Comparison of ENCODE assay signal across 8 cellular contexts in the genomic region with DNA sequence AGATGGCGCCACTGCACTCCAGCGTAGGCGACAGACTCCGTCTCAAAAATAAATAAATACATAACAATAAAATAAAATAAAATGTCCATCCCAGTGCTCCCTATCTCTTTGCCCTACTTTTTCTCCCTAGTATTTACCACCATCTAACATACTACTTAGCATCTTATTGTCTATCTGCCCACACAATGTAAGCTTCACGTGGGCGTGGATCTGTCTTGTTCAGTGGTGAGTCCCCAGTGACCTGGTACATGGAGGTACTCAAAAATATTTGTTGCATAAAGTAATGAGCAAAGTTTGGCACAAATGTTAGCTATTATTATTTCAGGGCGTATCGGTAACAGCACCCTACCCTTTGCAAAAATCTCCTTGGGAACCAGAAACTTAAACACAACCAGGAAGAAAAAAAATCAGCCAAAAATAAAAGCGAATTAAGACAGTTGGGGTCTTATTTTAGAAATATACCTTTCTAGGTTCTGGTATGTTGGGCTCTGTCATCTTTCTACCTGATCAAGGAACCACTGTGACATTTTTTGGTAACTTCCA. TPM values are rescaled to one million over a fixed set of nuclear protein-coding genes. Genes with fewer than 3 reads are reported as not detected.
A peak's percentile ranks its signal among the peaks of the same experiment; 100 is the strongest.
DNase-seq lines count a peak whose midpoint lies in the region; ATAC-seq, FAIRE-seq and TF ChIP-seq lines count a peak whose summit lies in the region.

No MANE protein-coding gene starts in this region.

- no peaks in the 10 kb centered on the region for H3K36me3 ChIP-seq in GM12878 (ENCODE audit: control insufficient read depth in 2 of 2, insufficient read depth in 2 of 2, low read length in 1 of 2)
- no peaks in the 10 kb centered on the region for H3K36me3 ChIP-seq in lower lobe of right lung
- H3K36me3 ChIP-seq in vagina, result no peaks in the 10 kb centered on the region

- peak overlapping the region; percentile 77; the same call in 1 of the 2 replicates for H3K9ac ChIP-seq in GM12878 (ENCODE audit: control insufficient read depth, insufficient read depth, low read length)

- H4K20me1 ChIP-seq in GM12878 (ENCODE audit: control insufficient read depth, insufficient read depth), result no peaks in the 10 kb centered on the region

- TF ChIP-seq EP300 in GM12878 (IDR thresholded peaks at IDR 0.05; ENCODE audit: borderline replicate concordance in 1 of 2, control insufficient read depth in 1 of 2, low read depth in 2 of 2, low read length in 2 of 2), result no peak

- H3K9me3 ChIP-seq in GM12878 (replicated peaks; ENCODE audit: control insufficient read depth, insufficient read depth, low read length), result no peaks in the 10 kb centered on the region
- no peaks in the 10 kb centered on the region for H3K9me3 ChIP-seq in lower lobe of right lung
- H3K9me3 ChIP-seq in vagina, result no peaks in the 10 kb centered on the region

- in situ Hi-C loops in GM12878 (cut with MboI), result no loop called here

- no peaks in the 10 kb centered on the region for H3K36me3 Mint-ChIP-seq in activated naive CD4-positive, alpha-beta T cell treated with anti-CD3 and anti-CD28 coated beads, Interleukin-2, amount 50 U/mL, for 24 hours

- H3K27me3 Mint-ChIP-seq in activated naive CD4-positive, alpha-beta T cell treated with anti-CD3 and anti-CD28 coated beads, Interleukin-2, amount 50 U/mL, for 24 hours, result no peaks in the 10 kb centered on the region

- peak overlapping the region; percentile 97 for H2AFZ ChIP-seq in GM12878 (ENCODE audit: control insufficient read depth, low read depth, low read length)

- WGBS in GM12878 (ENCODE audit: insufficient coverage, insufficient replicate concordance, low lambda C conversion rate, missing lambda C conversion rate), result 27% methylated on average over 9 of the region's 9 CpGs

- TSS peak; percentile 94 for BruUV-seq in GM12878 (replicated peaks; lab: Mats Ljungman, UMichigan)

- peaks cover 4% of the 10 kb centered on the region for H3K79me2 ChIP-seq in GM12878 (ENCODE audit: control insufficient read depth, insufficient read depth, low read length)

- CTCF ChIA-PET in GM12878 (lab: Yijun Ruan, JAX), result interaction anchor here (0.6 to 1.7 kb wide), 3 partner anchors 24 to 47 kb away, joined by 3 to 13 read pairs (median 3); no protein-coding TSS in a partner anchor

- no peak for TF ChIP-seq RAD21 in GM12878 (IDR thresholded peaks at IDR 0.05; ENCODE audit: insufficient read depth, low read depth, low read length)

- H3K4me3 Mint-ChIP-seq in activated naive CD4-positive, alpha-beta T cell treated with anti-CD3 and anti-CD28 coated beads, Interleukin-2, amount 50 U/mL, for 24 hours, result peak overlapping the region; percentile 64

- intact Hi-C loops in GM12878 (cut with micrococcal nuclease; ENCODE audit: unreplicated experiment), result loop anchor here (1.0 kb wide), 1 partner anchor 17 kb away; no protein-coding TSS in a partner anchor
- intact Hi-C loops in lower lobe of right lung (cut with DNase I), result no loop called here
- intact Hi-C loops in vagina (cut with DNase I), result no loop called here

- RAD21 ChIA-PET in GM12878 (lab: Charles Lee; ENCODE audit: unreplicated experiment), result interaction anchor here (1.7 to 1.9 kb wide), 2 partner anchors 17 to 24 kb away, joined by 6 to 8 read pairs; a partner anchor contains a TSS

- TF ChIP-seq POLR2A in GM12878 (IDR thresholded peaks at IDR 0.05; ENCODE audit: low read depth, low read length) (no peak), vagina (IDR thresholded peaks at IDR 0.05) (no peak)

- 0 out of 3 replicates have a peak, but pooled peaks have one; percentile 2 for ATAC-seq in GM12878
- peak in 1 of 2 donors; percentile 33 for ATAC-seq in lower lobe of right lung
- ATAC-seq in HG03135 (IDR thresholded peaks at IDR 0.05; ENCODE audit: unreplicated experiment), result no peak

- no peak for TF ChIP-seq CTCF in GM12878 (IDR thresholded peaks at IDR 0.05 in 2 of 3, conservative IDR thresholded peaks at IDR 0.05 in 1 of 3; ENCODE audit: control insufficient read depth in 2 of 3, extremely low read depth in 1 of 3, insufficient read depth in 1 of 3, low read depth in 3 of 3, low read length in 3 of 3)
- no peak for TF ChIP-seq CTCF in lower lobe of right lung (IDR thresholded peaks at IDR 0.05)
- no peak for TF ChIP-seq CTCF in vagina (IDR thresholded peaks at IDR 0.05)

- H3K27me3 ChIP-seq in GM12878 (replicated peaks in 1 of 2; ENCODE audit: control insufficient read depth in 2 of 2, insufficient read depth in 2 of 2, low read length in 1 of 2), result no peaks in the 10 kb centered on the region
- H3K27me3 ChIP-seq in lower lobe of right lung (ENCODE audit: low read depth), result no peaks in the 10 kb centered on the region
- H3K27me3 ChIP-seq in vagina, result no peaks in the 10 kb centered on the region

- peak overlapping the region; percentile 49 for H3K27ac ChIP-seq in GM12878 (ENCODE audit: control insufficient read depth, insufficient read depth)
- H3K27ac ChIP-seq in lower lobe of right lung, result peak overlapping the region; percentile 72
- H3K27ac ChIP-seq in vagina, result peak overlapping the region; percentile 76

- peak overlapping the region; percentile 90 for H3K4me2 ChIP-seq in GM12878 (ENCODE audit: control insufficient read depth, insufficient read depth)

- peaks cover 29% of the 10 kb centered on the region for H3K4me1 Mint-ChIP-seq in activated naive CD4-positive, alpha-beta T cell treated with anti-CD3 and anti-CD28 coated beads, Interleukin-2, amount 50 U/mL, for 24 hours

- H3K4me1 ChIP-seq in GM12878 (ENCODE audit: control insufficient read depth, insufficient read depth, low read length), result peaks cover 11% of the 10 kb centered on the region
- H3K4me1 ChIP-seq in lower lobe of right lung, result peaks cover 20% of the 10 kb centered on the region
- peaks cover 21% of the 10 kb centered on the region for H3K4me1 ChIP-seq in vagina

- H3K27ac Mint-ChIP-seq in activated naive CD4-positive, alpha-beta T cell treated with anti-CD3 and anti-CD28 coated beads, Interleukin-2, amount 50 U/mL, for 24 hours, result peak overlapping the region; percentile 3

- no peaks in the 10 kb centered on the region for H3K9me3 Mint-ChIP-seq in activated naive CD4-positive, alpha-beta T cell treated with anti-CD3 and anti-CD28 coated beads, Interleukin-2, amount 50 U/mL, for 24 hours

- no peak for DNase-seq in activated naive CD4-positive, alpha-beta T cell (lab: John Stamatoyannopoulos, UW)
- no peak for DNase-seq in GM12878 (ENCODE audit: low read depth, low spot score)
- DNase-seq in lower lobe of right lung, result no peak
- DNase-seq in vagina (ENCODE audit: extremely low spot score in 2 of 2), result no peak
- no peak for DNase-seq in mucosa of gallbladder (ENCODE audit: low spot score)
- no peak for DNase-seq in activated gamma-delta T cell (lab: John Stamatoyannopoulos, UW)

- no peak for FAIRE-seq in GM12878 (lab: Jason Lieb, UNC)

- SMC1A ChIA-PET in GM12878 (lab: Charles Lee; ENCODE audit: uncharacterized antibody, unreplicated experiment), result interaction anchor here (1.3 to 1.7 kb wide), 2 partner anchors 24 to 45 kb away, joined by 4 to 13 read pairs; no protein-coding TSS in a partner anchor

- H3K4me3 ChIP-seq in GM12878 (peak overlapping the region; percentile 86), lower lobe of right lung (peak overlapping the region; percentile 78), vagina (peak overlapping the region; percentile 77 to 97)

- POLR2A ChIA-PET in GM12878 (lab: Charles Lee), result interaction anchor here (1.4 kb wide), 1 partner anchor 17 kb away, joined by 10 read pairs; a partner anchor contains a TSS

TF ChIP-seq in GM12878, 131 proteins besides CTCF, POLR2A, EP300 and RAD21 (continues in another document):
- TF ChIP-seq SRF (IDR thresholded peaks at IDR 0.05; ENCODE audit: low read depth in 2 of 2, low read length in 2 of 2) (no peak), TBL1XR1 (IDR thresholded peaks at IDR 0.05; ENCODE audit: low read depth, low read length) (no peak), CEBPB (IDR thresholded peaks at IDR 0.05; ENCODE audit: borderline replicate concordance in 1 of 2, low read depth in 2 of 2, low read length in 2 of 2) (no peak), RBBP5 (conservative IDR thresholded peaks at IDR 0.05) (no peak)

RNA-seq across cellular contexts. Expression of a gene that starts 0.5 kb away (rescaled TPM):
- total RNA-seq in GM12878 (2013; cell fraction: nucleolus; rRNA removed), result 12.1 and 13.1 TPM in 2 replicates
- total RNA-seq in GM12878 (2014; rRNA removed) (47.2 and 52.1 TPM in 2 replicates), GM12878 (2014; rRNA removed; fragmentation: Illumina TruSeq; extraction: Trizol) (38.7 and 39.4 TPM in 2 replicates), GM12878 (2021) (49.1 and 49.4 TPM in 2 replicates), lower lobe of right lung (42.3 TPM), vagina (110 TPM), mucosa of gallbladder (64.3 TPM)
- polyA plus RNA-seq in GM12878 (2011; ENCODE audit: low read depth), result 41.5 TPM
- polyA plus RNA-seq in GM12878 (2011; rRNA removed) (37.6 and 46.0 TPM in 2 replicates), GM12878 (2014; fragmentation: Illumina TruSeq; extraction: Trizol) (35.5 and 37.1 TPM in 2 replicates), GM12878 (2014; fragmentation: Nextera tagmentation; extraction: Ambion mirVana) (10 to 100 TPM in 1 of 2 experiments, 1 to 10 TPM in 1; 5.1 to 19.3 TPM), GM12878 (2014; rRNA removed) (53.0 and 54.2 TPM in 2 replicates), GM12878 (2016; fragmentation: Nextera tagmentation; extraction: Ambion mirVana) (10 to 100 TPM; 10.8 to 83.4 TPM)
- polyA plus RNA-seq in GM12878 (2011; cell fraction: cytosol; rRNA removed), result 35.5 and 41.4 TPM in 2 replicates
- 10.9 and 13.3 TPM in 2 replicates for polyA plus RNA-seq in GM12878 (2011; cell fraction: nucleus; rRNA removed)
- 44.1 and 53.3 TPM in 2 replicates for polyA plus RNA-seq in GM12878 (2012)
- 9.2 and 15.1 TPM in 2 replicates for polyA minus RNA-seq in GM12878 (2011; rRNA and poly(A)+ RNA removed)
- 6.0 and 6.1 TPM in 2 replicates for polyA minus RNA-seq in GM12878 (2011; cell fraction: cytosol; rRNA and poly(A)+ RNA removed)
- 1.9 and 2.2 TPM in 2 replicates for polyA minus RNA-seq in GM12878 (2011; cell fraction: nucleus; rRNA and poly(A)+ RNA removed)

RNA-seq across cellular contexts. Expression of a gene that starts 17.5 kb away (rescaled TPM):
- 37.7 and 40.3 TPM in 2 replicates for total RNA-seq in GM12878 (2013; cell fraction: nucleolus; rRNA removed)
- total RNA-seq in GM12878 (2014; rRNA removed) (20.7 and 22.3 TPM in 2 replicates), GM12878 (2014; rRNA removed; fragmentation: Illumina TruSeq; extraction: Trizol) (20.7 and 22.1 TPM in 2 replicates), GM12878 (2021) (21.0 and 25.9 TPM in 2 replicates), lower lobe of right lung (9.8 TPM), vagina (6.1 TPM), mucosa of gallbladder (4.0 TPM)
- polyA plus RNA-seq in GM12878 (2011; ENCODE audit: low read depth), result 4.2 TPM
- polyA plus RNA-seq in GM12878 (2011; rRNA removed) (25.1 and 29.7 TPM in 2 replicates), GM12878 (2014; fragmentation: Illumina TruSeq; extraction: Trizol) (17.8 and 18.0 TPM in 2 replicates), GM12878 (2014; fragmentation: Nextera tagmentation; extraction: Ambion mirVana) (10 to 100 TPM; 16.1 to 17.2 TPM), GM12878 (2014; rRNA removed) (21.2 and 25.2 TPM in 2 replicates), GM12878 (2016; fragmentation: Nextera tagmentation; extraction: Ambion mirVana) (10 to 100 TPM; 16.7 to 18.0 TPM)
- polyA plus RNA-seq in GM12878 (2011; cell fraction: cytosol; rRNA removed), result 37.9 and 45.4 TPM in 2 replicates
- 33.3 and 33.7 TPM in 2 replicates for polyA plus RNA-seq in GM12878 (2011; cell fraction: nucleus; rRNA removed)
- 6.9 and 8.4 TPM in 2 replicates for polyA plus RNA-seq in GM12878 (2012)
- polyA minus RNA-seq in GM12878 (2011; rRNA and poly(A)+ RNA removed), result 50.9 and 59.4 TPM in 2 replicates
- polyA minus RNA-seq in GM12878 (2011; cell fraction: cytosol; rRNA and poly(A)+ RNA removed), result 18.0 and 20.0 TPM in 2 replicates
- 19.0 and 38.4 TPM in 2 replicates for polyA minus RNA-seq in GM12878 (2011; cell fraction: nucleus; rRNA and poly(A)+ RNA removed)
